Comparison of ENCODE assay signal across 18 cellular contexts in the genomic region with DNA sequence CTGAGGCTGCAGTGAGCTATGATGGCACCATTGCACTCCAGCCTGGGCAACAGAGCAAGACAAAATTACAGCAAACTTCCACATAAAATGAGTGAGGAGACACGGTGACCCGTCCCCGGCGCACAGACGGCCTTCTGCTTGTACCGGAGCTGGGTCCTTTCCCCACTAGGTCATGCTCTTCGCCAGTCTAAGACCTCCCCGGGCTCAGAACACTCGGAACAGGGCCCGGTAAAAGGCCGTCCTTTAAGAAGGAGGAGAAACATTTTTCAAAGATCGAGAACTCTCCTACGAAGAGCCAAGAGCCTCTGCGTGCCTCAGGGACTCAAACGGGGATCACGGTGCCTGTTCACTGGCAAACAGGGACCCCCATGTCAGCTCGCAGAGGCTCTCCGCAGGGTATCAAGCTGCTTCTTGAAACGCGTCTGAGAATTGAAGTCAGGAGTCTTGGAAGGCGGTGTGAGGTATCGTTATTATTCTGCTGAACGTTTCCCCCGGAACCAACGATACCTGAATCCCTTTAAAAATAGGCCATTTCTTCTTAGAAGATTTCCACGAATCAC. TPM values are rescaled to one million over a fixed set of nuclear protein-coding genes. Genes with fewer than 3 reads are reported as not detected.
DNase-seq lines count a peak whose midpoint lies in the region; ATAC-seq, FAIRE-seq and TF ChIP-seq lines count a peak whose summit lies in the region.
"Had no signal": no experiment of that assay in that cellular context is flagged by ENCODE, and none has a peak within 500 bp of the region (broad histone marks: within the 10 kb centered on the region; RNA-seq: fewer than 3 reads in every experiment).

No MANE protein-coding gene starts in this region.

- no peaks in the 10 kb centered on the region for H3K27me3 Mint-ChIP-seq in activated CD8-positive, alpha-beta T cell treated with anti-CD3 and anti-CD28 coated beads for 36 hours
- no peaks in the 10 kb centered on the region for H3K27me3 Mint-ChIP-seq in activated CD8-positive, alpha-beta T cell treated with anti-CD3 and anti-CD28 coated beads, Interleukin-2, amount 10 ng/mL, durations not matched to agents 7 days and 5 days (ENCODE audit: low read depth)
- no peaks in the 10 kb centered on the region for H3K27me3 Mint-ChIP-seq in CD8-positive, alpha-beta T cell (ENCODE audit: low read depth)
- no peaks in the 10 kb centered on the region for H3K27me3 Mint-ChIP-seq in effector memory CD8-positive, alpha-beta T cell
- H3K27me3 Mint-ChIP-seq in stimulated activated naive B cell treated with anti-CD40 and anti-IgM and Interleukin-4, amounts not matched to agents 10 μg/mL and 1 μg/mL and 100 μg/mL, for 72 hours: no peaks in the 10 kb centered on the region
- H3K27me3 Mint-ChIP-seq: B cell had no signal

- H3K9me3 ChIP-seq in CD8-positive, alpha-beta T cell (ENCODE audit: low read length): no peaks in the 10 kb centered on the region

- peak overlapping the region; percentile 69 for H3K27ac Mint-ChIP-seq in activated CD8-positive, alpha-beta T cell treated with anti-CD3 and anti-CD28 coated beads for 36 hours
- no peak overlapping the region for H3K27ac Mint-ChIP-seq in activated CD8-positive, alpha-beta T cell treated with anti-CD3 and anti-CD28 coated beads, Interleukin-2, amount 10 ng/mL, durations not matched to agents 7 days and 5 days
- H3K27ac Mint-ChIP-seq in CD8-positive, alpha-beta T cell: peak overlapping the region; percentile 63
- peak overlapping the region; percentile 3 to 70 for H3K27ac Mint-ChIP-seq in effector memory CD8-positive, alpha-beta T cell
- H3K27ac Mint-ChIP-seq in stimulated activated naive B cell treated with anti-CD40 and anti-IgM and Interleukin-4, amounts not matched to agents 10 μg/mL and 1 μg/mL and 100 μg/mL, for 72 hours: peak overlapping the region; percentile 62
- H3K27ac Mint-ChIP-seq: B cell had no signal

- no peaks in the 10 kb centered on the region for H3K36me3 ChIP-seq in CD8-positive, alpha-beta T cell (ENCODE audit: insufficient read depth, low read length)

- H3K4me3 Mint-ChIP-seq in activated CD8-positive, alpha-beta T cell treated with anti-CD3 and anti-CD28 coated beads for 36 hours: no peak overlapping the region
- H3K4me3 Mint-ChIP-seq in activated CD8-positive, alpha-beta T cell treated with anti-CD3 and anti-CD28 coated beads, Interleukin-2, amount 10 ng/mL, durations not matched to agents 7 days and 5 days: no peak overlapping the region
- no peak overlapping the region for H3K4me3 Mint-ChIP-seq in CD8-positive, alpha-beta T cell
- no peak overlapping the region for H3K4me3 Mint-ChIP-seq in effector memory CD8-positive, alpha-beta T cell
- H3K4me3 Mint-ChIP-seq in stimulated activated naive B cell treated with anti-CD40 and anti-IgM and Interleukin-4, amounts not matched to agents 10 μg/mL and 1 μg/mL and 100 μg/mL, for 72 hours: no peak overlapping the region
- H3K4me3 Mint-ChIP-seq: B cell had no signal

- peaks cover 56% of the 10 kb centered on the region for H3K4me1 Mint-ChIP-seq in activated CD8-positive, alpha-beta T cell treated with anti-CD3 and anti-CD28 coated beads for 36 hours (ENCODE audit: low read depth)
- peaks cover 56% of the 10 kb centered on the region for H3K4me1 Mint-ChIP-seq in activated CD8-positive, alpha-beta T cell treated with anti-CD3 and anti-CD28 coated beads, Interleukin-2, amount 10 ng/mL, durations not matched to agents 7 days and 5 days (ENCODE audit: low read depth)
- H3K4me1 Mint-ChIP-seq in CD8-positive, alpha-beta T cell (ENCODE audit: low read depth): peaks cover 73% of the 10 kb centered on the region
- peaks cover 56 to 57% of the 10 kb centered on the region in 2 donors for H3K4me1 Mint-ChIP-seq in effector memory CD8-positive, alpha-beta T cell (ENCODE audit: low read depth in 2 of 2)
- peaks cover 43 to 69% of the 10 kb centered on the region in 2 donors for H3K4me1 Mint-ChIP-seq in stimulated activated naive B cell treated with anti-CD40 and anti-IgM and Interleukin-4, amounts not matched to agents 10 μg/mL and 1 μg/mL and 100 μg/mL, for 72 hours

- intact Hi-C loops in activated CD8-positive, alpha-beta T cell treated with anti-CD3 and anti-CD28 coated beads for 36 hours (cut with micrococcal nuclease): no loop called here
- intact Hi-C loops in CD8-positive, alpha-beta T cell (cut with DNase I, micrococcal nuclease): no loop called here

- no peak overlapping the region for H3K4me3 ChIP-seq in CD8-positive, alpha-beta T cell (ENCODE audit: low read depth, low read length)

- H3K27ac ChIP-seq in CD8-positive, alpha-beta T cell (ENCODE audit: low read depth, low read length): no peak overlapping the region

- H3K36me3 Mint-ChIP-seq in activated CD8-positive, alpha-beta T cell treated with anti-CD3 and anti-CD28 coated beads for 36 hours (ENCODE audit: low read depth): peaks cover 67% of the 10 kb centered on the region
- H3K36me3 Mint-ChIP-seq in activated CD8-positive, alpha-beta T cell treated with anti-CD3 and anti-CD28 coated beads, Interleukin-2, amount 10 ng/mL, durations not matched to agents 7 days and 5 days (ENCODE audit: low read depth): peaks cover 70% of the 10 kb centered on the region
- H3K36me3 Mint-ChIP-seq in CD8-positive, alpha-beta T cell: peaks cover 67% of the 10 kb centered on the region
- peaks cover 50% of the 10 kb centered on the region for H3K36me3 Mint-ChIP-seq in effector memory CD8-positive, alpha-beta T cell (ENCODE audit: insufficient read depth)
- peaks cover 42 to 74% of the 10 kb centered on the region in 2 donors for H3K36me3 Mint-ChIP-seq in stimulated activated naive B cell treated with anti-CD40 and anti-IgM and Interleukin-4, amounts not matched to agents 10 μg/mL and 1 μg/mL and 100 μg/mL, for 72 hours

- peaks cover 4% of the 10 kb centered on the region for H3K9me3 Mint-ChIP-seq in activated CD8-positive, alpha-beta T cell treated with anti-CD3 and anti-CD28 coated beads for 36 hours
- H3K9me3 Mint-ChIP-seq in activated CD8-positive, alpha-beta T cell treated with anti-CD3 and anti-CD28 coated beads, Interleukin-2, amount 10 ng/mL, durations not matched to agents 7 days and 5 days (ENCODE audit: insufficient read depth): no peaks in the 10 kb centered on the region
- H3K9me3 Mint-ChIP-seq in CD8-positive, alpha-beta T cell: no peaks in the 10 kb centered on the region
- H3K9me3 Mint-ChIP-seq in effector memory CD8-positive, alpha-beta T cell: no peaks in the 10 kb centered on the region
- H3K9me3 Mint-ChIP-seq in stimulated activated naive B cell treated with anti-CD40 and anti-IgM and Interleukin-4, amounts not matched to agents 10 μg/mL and 1 μg/mL and 100 μg/mL, for 72 hours: peaks cover 0 to 5% of the 10 kb centered on the region in 2 donors

- H3K4me1 ChIP-seq in CD8-positive, alpha-beta T cell (ENCODE audit: insufficient read depth, low read length): peaks cover 26% of the 10 kb centered on the region

- CTCF ChIA-PET in activated CD8-positive, alpha-beta T cell treated with anti-CD3 and anti-CD28 coated beads for 36 hours (lab: Charles Lee): interaction anchor here (0.7 kb wide), 1 partner anchor 31 kb away, joined by 3 read pairs; no protein-coding TSS in a partner anchor
- CTCF ChIA-PET in activated CD8-positive, alpha-beta T cell treated with anti-CD3 and anti-CD28 coated beads, Interleukin-2, amount 10 ng/mL, durations not matched to agents 7 days and 5 days (lab: Charles Lee): interaction anchor here (0.7 kb wide), 1 partner anchor 169 kb away, joined by 4 read pairs; no protein-coding TSS in a partner anchor
- CTCF ChIA-PET in CD8-positive, alpha-beta T cell (lab: Charles Lee): interaction anchor here (0.7 to 1.4 kb wide), 2 partner anchors 14 to 169 kb away, joined by 3 read pairs; no protein-coding TSS in a partner anchor

- ATAC-seq in activated CD8-positive, alpha-beta T cell treated with anti-CD3 and anti-CD28 coated beads for 36 hours: no peak
- no peak for ATAC-seq in activated CD8-positive, alpha-beta T cell treated with anti-CD3 and anti-CD28 coated beads, Interleukin-2, amount 10 ng/mL, durations not matched to agents 7 days and 5 days
- no peak for ATAC-seq in CD8-positive, alpha-beta T cell
- no peak for ATAC-seq in effector memory CD8-positive, alpha-beta T cell (replicated peaks)
- ATAC-seq in stimulated activated naive B cell treated with anti-CD40 and anti-IgM and Interleukin-4, amounts not matched to agents 10 μg/mL and 1 μg/mL and 100 μg/mL, for 72 hours (replicated peaks): no peak
- ATAC-seq: HepG2 had no signal

- TF ChIP-seq CTCF in activated CD8-positive, alpha-beta T cell treated with anti-CD3 and anti-CD28 coated beads for 36 hours (IDR thresholded peaks at IDR 0.05): no peak
- TF ChIP-seq CTCF in CD8-positive, alpha-beta T cell (IDR thresholded peaks at IDR 0.05): no peak

- POLR2A ChIA-PET in activated CD8-positive, alpha-beta T cell treated with anti-CD3 and anti-CD28 coated beads for 36 hours (lab: Charles Lee): no interaction called here
- POLR2A ChIA-PET in activated CD8-positive, alpha-beta T cell treated with anti-CD3 and anti-CD28 coated beads, Interleukin-2, amount 10 ng/mL, durations not matched to agents 7 days and 5 days (lab: Charles Lee): no interaction called here
- POLR2A ChIA-PET in CD8-positive, alpha-beta T cell (lab: Charles Lee): no interaction called here

- H3K27me3 ChIP-seq in CD8-positive, alpha-beta T cell (ENCODE audit: insufficient read depth, low read length): no peaks in the 10 kb centered on the region

- no peak for FAIRE-seq in frontal cortex (lab: Jason Lieb, UNC)
- FAIRE-seq: H54, HepG2, RCC 7860 had no signal

- no peak for DNase-seq in activated CD8-positive, alpha-beta T cell treated with anti-CD3 and anti-CD28 coated beads for 36 hours
- DNase-seq in activated CD8-positive, alpha-beta T cell treated with anti-CD3 and anti-CD28 coated beads, Interleukin-2, amount 10 ng/mL, durations not matched to agents 7 days and 5 days: no peak
- DNase-seq in CD8-positive, alpha-beta T cell: no peak
- DNase-seq in effector memory CD8-positive, alpha-beta T cell: no peak
- no peak for DNase-seq in stimulated activated naive B cell treated with anti-CD40 and anti-IgM and Interleukin-4, amounts not matched to agents 10 μg/mL and 1 μg/mL and 100 μg/mL, for 72 hours
- DNase-seq in pons (ENCODE audit: low spot score) (no peak), frontal cortex (ENCODE audit: low spot score in 2 of 2) (no peak)
- DNase-seq: DMS153, GDM1, KBM-7, NCI-H187, NCI-H2107, NCI-H510A, NCI-H774 had no signal

RNA-seq across cellular contexts. Expression of a gene that starts 9.0 kb away (rescaled TPM):
- total RNA-seq in activated CD8-positive, alpha-beta T cell treated with anti-CD3 and anti-CD28 coated beads for 36 hours: 100 to 1,000 TPM in 1 of 2 experiments, 10 to 100 TPM in 1; 98.3 to 103 TPM
- total RNA-seq in activated CD8-positive, alpha-beta T cell treated with anti-CD3 and anti-CD28 coated beads, Interleukin-2, amount 10 ng/mL, durations not matched to agents 7 days and 5 days: 100 to 1,000 TPM; 178 TPM
- total RNA-seq in CD8-positive, alpha-beta T cell: 100 to 1,000 TPM; 114 to 117 TPM
- total RNA-seq in frontal cortex: 0.41 TPM
- total RNA-seq: HepG2 had no signal

Comparison
In these comparisons a context has a peak if more than half of its experiments do, and no peak if none do; other contexts are left out.
1. RNA of a gene that starts 9.0 kb away (total RNA-seq): 178 TPM in activated CD8-positive, alpha-beta T cell treated with anti-CD3 and anti-CD28 coated beads, Interleukin-2, amount 10 ng/mL, durations not matched to agents 7 days and 5 days, 114 to 117 TPM in CD8-positive, alpha-beta T cell and 98.3 to 103 TPM in activated CD8-positive, alpha-beta T cell treated with anti-CD3 and anti-CD28 coated beads for 36 hours; 0.41 TPM in frontal cortex (single experiment); every median in the first group is over 10 times any median in the second.